10 cellular contexts compared by ENCODE assay signal in genomic region chr12:29796823-29797263, GRCh38. TPM values are rescaled to one million over a fixed set of nuclear protein-coding genes. Genes with fewer than 3 reads are reported as not detected.
DNase-seq lines count a peak whose midpoint lies in the region; ATAC-seq, FAIRE-seq and TF ChIP-seq lines count a peak whose summit lies in the region.
"Had no signal": no experiment of that assay in that cellular context is flagged by ENCODE, and none has a peak within 500 bp of the region (broad histone marks: within the 10 kb centered on the region; RNA-seq: fewer than 3 reads in every experiment).

No MANE protein-coding gene starts in this region.

- peaks cover 15% of the 10 kb centered on the region for H3K9me3 ChIP-seq in keratinocyte (ENCODE audit: control insufficient read depth, low read depth, low read length)

- H3K9me3 Mint-ChIP-seq in activated T-helper 17 cell treated with anti-CD3 and anti-CD28 coated beads, Interleukin-2, amount 50 U/mL, for 72 hours: peaks cover 4% of the 10 kb centered on the region

- peaks cover 18% of the 10 kb centered on the region for H3K27me3 Mint-ChIP-seq in activated T-helper 17 cell treated with anti-CD3 and anti-CD28 coated beads, Interleukin-2, amount 50 U/mL, for 72 hours

- H3K36me3 Mint-ChIP-seq in activated T-helper 17 cell treated with anti-CD3 and anti-CD28 coated beads, Interleukin-2, amount 50 U/mL, for 72 hours (ENCODE audit: low read depth): no peaks in the 10 kb centered on the region
- H3K36me3 Mint-ChIP-seq: naive thymus-derived CD4-positive, alpha-beta T cell had no signal

- H3K9me1 ChIP-seq in keratinocyte (ENCODE audit: control insufficient read depth, extremely low read depth, insufficient read depth, low read length): no peaks in the 10 kb centered on the region

- no peaks in the 10 kb centered on the region for H3K4me1 Mint-ChIP-seq in activated T-helper 17 cell treated with anti-CD3 and anti-CD28 coated beads, Interleukin-2, amount 50 U/mL, for 72 hours
- H3K4me1 Mint-ChIP-seq: naive thymus-derived CD4-positive, alpha-beta T cell had no signal

- FAIRE-seq in keratinocyte (lab: Jason Lieb, UNC): peak; percentile 62

- H3K36me3 ChIP-seq in keratinocyte (ENCODE audit: control insufficient read depth in 2 of 2, extremely low read depth in 1 of 2, insufficient read depth in 2 of 2, low read length in 2 of 2): no peaks in the 10 kb centered on the region

- no peak overlapping the region for H3K27ac ChIP-seq in keratinocyte (ENCODE audit: control insufficient read depth, insufficient read depth, low read length)

- ATAC-seq in activated T-helper 17 cell treated with anti-CD3 and anti-CD28 coated beads, Interleukin-2, amount 50 U/mL, for 72 hours (replicated peaks): no peak
- ATAC-seq: naive thymus-derived CD4-positive, alpha-beta T cell had no signal

- H4K20me1 ChIP-seq in keratinocyte (ENCODE audit: control insufficient read depth, extremely low read depth, insufficient read depth, low read length): no peaks in the 10 kb centered on the region

- no peaks in the 10 kb centered on the region for H3K79me2 ChIP-seq in keratinocyte (ENCODE audit: control insufficient read depth, insufficient read depth, low read length)

- H3K27ac Mint-ChIP-seq in activated T-helper 17 cell treated with anti-CD3 and anti-CD28 coated beads, Interleukin-2, amount 50 U/mL, for 72 hours: no peak overlapping the region
- H3K27ac Mint-ChIP-seq: dendritic cell treated with granulocyte-macrophage colony-stimulating factor and Interleukin-4, amounts not matched to agents 40 ng/mL and 50 ng/mL, for 4 days; naive thymus-derived CD4-positive, alpha-beta T cell had no signal

- DNase-seq in HS-5 (ENCODE audit: low read depth) (peak; percentile 82), cardiac fibroblast (ENCODE audit: low read depth in 2 of 2) (peak; percentile 91 to 93), keratinocyte (ENCODE audit: low read depth, low spot score) (peak; percentile 2), ureter (ENCODE audit: low spot score) (peak; percentile 54), T-helper 9 cell (no peak), NCI-H1694 (lab: John Stamatoyannopoulos, UW) (no peak)
- DNase-seq: naive thymus-derived CD4-positive, alpha-beta T cell; SIG-M5 had no signal

- no peak overlapping the region for H2AFZ ChIP-seq in keratinocyte (ENCODE audit: control insufficient read depth, low read length)

- H3K4me2 ChIP-seq in keratinocyte (ENCODE audit: control insufficient read depth, extremely low read depth, insufficient read depth, low read depth, low read length): peak overlapping the region; percentile 39

- no peak for TF ChIP-seq CTCF in cardiac fibroblast (IDR thresholded peaks at IDR 0.05; ENCODE audit: low read depth, low read length)
- TF ChIP-seq CTCF in keratinocyte (optimal IDR thresholded peaks at IDR 0.05 in 1 of 3, IDR thresholded peaks at IDR 0.05 in 1 of 3, conservative IDR thresholded peaks at IDR 0.05 in 1 of 3; ENCODE audit: extremely low read depth in 1 of 3, insufficient read depth in 2 of 3, low read length in 3 of 3): no peak

- dilution Hi-C loops in keratinocyte (cut with MboI; ENCODE audit: extremely low pct_ligation_motif_present, low sequenced_read_pairs): no loop called here

- H3K4me3 ChIP-seq in cardiac fibroblast (replicated peaks in 1 of 2; ENCODE audit: low read depth in 2 of 2, low read length in 2 of 2) (no peak overlapping the region), keratinocyte (ENCODE audit: control insufficient read depth in 2 of 3, extremely low read depth in 1 of 3, insufficient read depth in 2 of 3, low read depth in 1 of 3, low read length in 3 of 3) (no peak overlapping the region)

- H3K9ac ChIP-seq in keratinocyte (ENCODE audit: control insufficient read depth, extremely low read depth, insufficient read depth, low read length): no peak overlapping the region

- H3K27me3 ChIP-seq in keratinocyte (ENCODE audit: control insufficient read depth, extremely low read depth, insufficient read depth, low read length): peaks cover 5% of the 10 kb centered on the region

- no peak overlapping the region for H3K4me3 Mint-ChIP-seq in activated T-helper 17 cell treated with anti-CD3 and anti-CD28 coated beads, Interleukin-2, amount 50 U/mL, for 72 hours
- H3K4me3 Mint-ChIP-seq: dendritic cell treated with granulocyte-macrophage colony-stimulating factor and Interleukin-4, amounts not matched to agents 40 ng/mL and 50 ng/mL, for 4 days; naive thymus-derived CD4-positive, alpha-beta T cell had no signal

- H3K4me1 ChIP-seq in keratinocyte (ENCODE audit: control insufficient read depth, extremely low read depth, insufficient read depth, low read length): peaks cover 9% of the 10 kb centered on the region

RNA-seq across cellular contexts. Expression of gene TMTC1, which starts 13.1 kb away (rescaled TPM):
- 2.0 to 10.2 TPM (median 3.7 TPM) in 3 replicates for polyA plus RNA-seq in keratinocyte
- polyA plus RNA-seq in keratinocyte (2011; ENCODE audit: low read depth): 3.0 TPM
- polyA plus RNA-seq in keratinocyte (2011; cell fraction: cytosol; rRNA removed): 4.3 and 5.9 TPM in 2 replicates
- polyA plus RNA-seq in keratinocyte (2011; cell fraction: nucleus; rRNA removed): 8.0 and 8.2 TPM in 2 replicates
- polyA plus RNA-seq in keratinocyte (2012; ENCODE audit: low replicate concordance): 1.6 TPM in 2 replicates
- polyA minus RNA-seq in keratinocyte: 2.3 to 26.2 TPM (median 8.7 TPM) in 3 replicates
- 9.0 TPM for polyA minus RNA-seq in keratinocyte (2011; cell fraction: cytosol; rRNA and poly(A)+ RNA removed)
- 15.1 and 26.4 TPM in 2 replicates for polyA minus RNA-seq in keratinocyte (2011; cell fraction: nucleus; rRNA and poly(A)+ RNA removed)
- 48.3 TPM for total RNA-seq in ureter
- not detected for total RNA-seq in activated T-helper 17 cell treated with anti-CD3 and anti-CD28 coated beads, Interleukin-2, amount 50 U/mL, for 72 hours
- polyA plus RNA-seq: naive thymus-derived CD4-positive, alpha-beta T cell had no signal

Comparison
In these comparisons a context has a peak if more than half of its experiments do, and no peak if none do; other contexts are left out.
1. DNase-seq: peak in HS-5 (single experiment), cardiac fibroblast (2 of 2), keratinocyte (single experiment) and ureter (single experiment); none in T-helper 9 cell (single experiment) and NCI-H1694 (single experiment).
2. RNA of gene TMTC1, which starts 13.1 kb away (total RNA-seq): 48.3 TPM in ureter (single experiment); not detected in activated T-helper 17 cell treated with anti-CD3 and anti-CD28 coated beads, Interleukin-2, amount 50 U/mL, for 72 hours; every median in the first group is over 10 times any median in the second.